In genomic region chr10:128796513-128796912, GRCh38 we compare ENCODE assay signal across 9 cellular contexts.
"Had no signal": no experiment of that assay in that cellular context is flagged by ENCODE, and none has a peak within 500 bp of the region (broad histone marks: within the 10 kb centered on the region; RNA-seq: fewer than 3 reads in every experiment).

No MANE protein-coding gene starts in this region.

- H3K36me3 ChIP-seq: HAP-1 had no signal

- H2AFZ ChIP-seq: GM23248, GM23338 had no signal

- H3K9ac ChIP-seq: GM23248 had no signal

- H3K9me3 Mint-ChIP-seq: GM23338, H9 had no signal

- H3K4me3 Mint-ChIP-seq: GM23338, H9, HFFc6 had no signal

- ATAC-seq: GM23338, HCT116 had no signal

- H3K27ac Mint-ChIP-seq: GM23338, H9, HFFc6 had no signal

- DNase-seq: GM23248, GOT3, H7, H9, HCEC 1CT, HFFc6 had no signal

- H3K4me2 ChIP-seq: GM23338 had no signal

- H3K27ac ChIP-seq: GM23248 had no signal

- H3K4me1 ChIP-seq: HAP-1 had no signal

- H3K4me1 Mint-ChIP-seq: GM23338, H9 had no signal

- H3K4me3 ChIP-seq: GM23248, GM23338, HAP-1 had no signal

- H3K9me3 ChIP-seq: HAP-1 had no signal
